1 cellular context compared by ENCODE assay signal in genomic region chr1:63892632-63893395, GRCh38.
TF ChIP-seq lines count a peak whose summit lies in the region.

No MANE protein-coding gene starts in this region.

TF ChIP-seq in GM12878, 131 proteins besides CTCF, POLR2A, EP300 and RAD21 (continued from another document):
- TF ChIP-seq CUX1 (IDR thresholded peaks at IDR 0.05; ENCODE audit: insufficient replicate concordance, low read depth, low read length): no peak
- TF ChIP-seq CBFB (IDR thresholded peaks at IDR 0.05; ENCODE audit: low read depth): no peak
- no peak for TF ChIP-seq ZNF207 (IDR thresholded peaks at IDR 0.05; ENCODE audit: borderline replicate concordance)
- no peak for TF ChIP-seq KDM1A (IDR thresholded peaks at IDR 0.05; ENCODE audit: borderline replicate concordance)
- TF ChIP-seq WRNIP1 (IDR thresholded peaks at IDR 0.05; ENCODE audit: borderline replicate concordance, low read depth, low read length): no peak
- no peak for TF ChIP-seq TCF12 (IDR thresholded peaks at IDR 0.05; ENCODE audit: low read depth, low read length)
- no peak for TF ChIP-seq YBX1 (IDR thresholded peaks at IDR 0.05)
- TF ChIP-seq STAT1 (conservative IDR thresholded peaks at IDR 0.05): no peak
- TF ChIP-seq SREBF1 (IDR thresholded peaks at IDR 0.05; ENCODE audit: low read length): no peak
- no peak for TF ChIP-seq FOXM1 (IDR thresholded peaks at IDR 0.05; ENCODE audit: low read depth, low read length)
- TF ChIP-seq JUNB (IDR thresholded peaks at IDR 0.05): no peak
- TF ChIP-seq KAT2A (conservative IDR thresholded peaks at IDR 0.05; ENCODE audit: control insufficient read depth, low read depth, low read length): no peak
- peak; percentile 93 for TF ChIP-seq ATF7 (IDR thresholded peaks at IDR 0.05; ENCODE audit: low read depth)
- TF ChIP-seq MXI1 (IDR thresholded peaks at IDR 0.05; ENCODE audit: low read depth, low read length): no peak
- no peak for TF ChIP-seq BCL3 (IDR thresholded peaks at IDR 0.05; ENCODE audit: borderline replicate concordance, insufficient read depth, low read depth, low read length, poor library complexity, severe bottlenecking)
- no peak for TF ChIP-seq EZH2 (IDR thresholded peaks at IDR 0.05; ENCODE audit: borderline replicate concordance, control insufficient read depth, low read depth, low read length)
- TF ChIP-seq SPI1 (IDR thresholded peaks at IDR 0.05; ENCODE audit: borderline replicate concordance, insufficient read depth, low read depth, low read length): no peak
- no peak for TF ChIP-seq CEBPB (IDR thresholded peaks at IDR 0.05; ENCODE audit: borderline replicate concordance in 1 of 2, low read depth in 2 of 2, low read length in 2 of 2)
- peak; percentile 34 for TF ChIP-seq SKIL (IDR thresholded peaks at IDR 0.05; ENCODE audit: low read depth, poor library complexity, severe bottlenecking)
- TF ChIP-seq FOS (IDR thresholded peaks at IDR 0.05; ENCODE audit: borderline replicate concordance, extremely low read depth, insufficient read length): no peak
- no peak for TF ChIP-seq RAD51 (IDR thresholded peaks at IDR 0.05)
- peak; percentile 71 for TF ChIP-seq EED (IDR thresholded peaks at IDR 0.05; ENCODE audit: low read depth)
- no peak for TF ChIP-seq SIX5 (IDR thresholded peaks at IDR 0.05; ENCODE audit: low read depth, low read length, severe bottlenecking)
- TF ChIP-seq NR2F1 (conservative IDR thresholded peaks at IDR 0.05): 0 out of 2 replicates have a peak, but pooled peaks have one; percentile 5
- TF ChIP-seq POLR2AphosphoS2 (IDR thresholded peaks at IDR 0.05; ENCODE audit: low read depth, low read length): no peak
- no peak for TF ChIP-seq YY1 (IDR thresholded peaks at IDR 0.05; ENCODE audit: low read depth, low read length)
- no peak; the same call in 1 of the 2 replicates for TF ChIP-seq PAX8 (IDR thresholded peaks at IDR 0.05)
- no peak for TF ChIP-seq TCF3 (IDR thresholded peaks at IDR 0.05; ENCODE audit: borderline replicate concordance, insufficient read depth, low read depth, low read length)
- TF ChIP-seq HDAC6 (IDR thresholded peaks at IDR 0.05; ENCODE audit: unreplicated experiment): no peak
- no peak for TF ChIP-seq ZSCAN29 (IDR thresholded peaks at IDR 0.05)
- no peak for TF ChIP-seq HCFC1 (IDR thresholded peaks at IDR 0.05; ENCODE audit: low read length)
- no peak for TF ChIP-seq MYB (IDR thresholded peaks at IDR 0.05; ENCODE audit: borderline replicate concordance, low read depth, low read length)
- no peak for TF ChIP-seq POLR2AphosphoS5 (IDR thresholded peaks at IDR 0.05; ENCODE audit: low read length)
- TF ChIP-seq NBN (IDR thresholded peaks at IDR 0.05): no peak
- peak; percentile 97 for TF ChIP-seq PAX5 (IDR thresholded peaks at IDR 0.05; ENCODE audit: borderline replicate concordance, low read depth, low read length)
- no peak for TF ChIP-seq BMI1 (IDR thresholded peaks at IDR 0.05; ENCODE audit: borderline replicate concordance)
- no peak for TF ChIP-seq ZNF384 (IDR thresholded peaks at IDR 0.05; ENCODE audit: borderline replicate concordance, low read depth, low read length)
- peak; percentile 64 to 65; a peak in 3 of 4 replicates for TF ChIP-seq IKZF2 (IDR thresholded peaks at IDR 0.05)
- no peak for TF ChIP-seq E4F1 (IDR thresholded peaks at IDR 0.05; ENCODE audit: borderline replicate concordance, partially characterized antibody)
- peak; percentile 68 for TF ChIP-seq ATF2 (IDR thresholded peaks at IDR 0.05; ENCODE audit: low read length)
- TF ChIP-seq SMC3 (IDR thresholded peaks at IDR 0.05; ENCODE audit: borderline replicate concordance, low read length): no peak
